ENCODE assay signal across 4 cellular contexts in the genomic region with DNA sequence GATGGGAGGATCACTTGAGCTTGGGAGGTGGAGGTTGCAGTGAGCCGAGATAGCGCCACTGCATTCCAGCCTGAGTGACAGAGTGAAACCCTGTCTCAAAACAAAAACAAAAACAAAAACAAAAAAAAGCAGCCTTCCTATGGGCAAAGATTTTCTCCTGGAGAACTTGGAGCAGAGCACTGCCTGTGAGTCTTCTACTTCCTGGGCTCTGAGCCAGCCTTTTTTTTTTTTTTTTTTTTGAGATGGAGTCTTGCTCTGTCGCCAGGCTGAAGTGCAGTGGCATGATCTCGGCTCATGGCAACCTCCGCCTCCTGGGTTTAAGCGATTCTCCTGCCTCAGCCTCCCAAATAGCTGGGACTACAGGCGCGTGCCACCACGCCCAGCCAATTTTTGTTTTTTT. TPM values are rescaled to one million over a fixed set of nuclear protein-coding genes. Genes with fewer than 3 reads are reported as not detected.
"Had no signal": no experiment of that assay in that cellular context is flagged by ENCODE, and none has a peak within 500 bp of the region (broad histone marks: within the 10 kb centered on the region; RNA-seq: fewer than 3 reads in every experiment).

No MANE protein-coding gene starts in this region.

RNA-seq across cellular contexts. Expression of a gene that starts 40.6 kb away (rescaled TPM):
- total RNA-seq: LHCN-M2, M059J, MCF 10A, NCI-H460 had no signal
